ENCODE assay signal across 38 cellular contexts in genomic region chr12:121608301-121608700, GRCh38.
"Had no signal": no experiment of that assay in that cellular context is flagged by ENCODE, and none has a peak within 500 bp of the region (broad histone marks: within the 10 kb centered on the region; RNA-seq: fewer than 3 reads in every experiment).

No MANE protein-coding gene starts in this region.

- H3K27me3 Mint-ChIP-seq: activated B cell treated with CpG ODN at 0.5 μM for 24 hours; activated CD8-positive, alpha-beta memory T cell treated with anti-CD3 and anti-CD28 coated beads, Interleukin-2, amount 10 ng/mL, durations not matched to agents 7 days and 5 days; activated naive CD8-positive, alpha-beta T cell treated with anti-CD3 and anti-CD28 coated beads for 36 hours; activated T-helper 17 cell treated with anti-CD3 and anti-CD28 coated beads, Interleukin-2, amount 50 U/mL, for 72 hours; central memory CD8-positive, alpha-beta T cell had no signal

- H3K4me3 Mint-ChIP-seq: activated B cell treated with CpG ODN at 0.5 μM for 24 hours; activated CD4-positive, alpha-beta memory T cell treated with anti-CD3 and anti-CD28 coated beads, Interleukin-2, amount 10 ng/mL, durations not matched to agents 7 days and 5 days; activated CD8-positive, alpha-beta memory T cell treated with anti-CD3 and anti-CD28 coated beads, Interleukin-2, amount 10 ng/mL, durations not matched to agents 7 days and 5 days; activated naive CD8-positive, alpha-beta T cell treated with anti-CD3 and anti-CD28 coated beads for 36 hours; activated T-helper 17 cell treated with anti-CD3 and anti-CD28 coated beads, Interleukin-2, amount 50 U/mL, for 72 hours; central memory CD8-positive, alpha-beta T cell had no signal

- H3K4me1 ChIP-seq: SJSA1 had no signal

- H3K27me3 ChIP-seq: ascending aorta, cardiac muscle cell, Peyer's patch, SJSA1 had no signal

- H3K36me3 ChIP-seq: ascending aorta, cardiac muscle cell, Peyer's patch, SJSA1 had no signal

- ATAC-seq: activated CD8-positive, alpha-beta memory T cell treated with anti-CD3 and anti-CD28 coated beads, Interleukin-2, amount 10 ng/mL, durations not matched to agents 7 days and 5 days; activated T-helper 17 cell treated with anti-CD3 and anti-CD28 coated beads, Interleukin-2, amount 50 U/mL, for 72 hours; PC-3 had no signal

- H3K9me3 Mint-ChIP-seq: activated B cell treated with CpG ODN at 0.5 μM for 24 hours; activated CD4-positive, alpha-beta memory T cell treated with anti-CD3 and anti-CD28 coated beads, Interleukin-2, amount 10 ng/mL, durations not matched to agents 7 days and 5 days; activated naive CD8-positive, alpha-beta T cell treated with anti-CD3 and anti-CD28 coated beads for 36 hours; activated T-helper 17 cell treated with anti-CD3 and anti-CD28 coated beads, Interleukin-2, amount 50 U/mL, for 72 hours; central memory CD8-positive, alpha-beta T cell had no signal

- H3K27ac ChIP-seq: ascending aorta, cardiac muscle cell, Peyer's patch, SJSA1, VCaP had no signal

- H3K4me1 Mint-ChIP-seq: activated naive CD8-positive, alpha-beta T cell treated with anti-CD3 and anti-CD28 coated beads for 36 hours had no signal

- H3K4me3 ChIP-seq: ascending aorta, cardiac muscle cell, Peyer's patch, SJSA1 had no signal

- DNase-seq: activated B cell treated with CpG ODN at 0.5 μM for 24 hours; activated CD4-positive, alpha-beta memory T cell treated with anti-CD3 and anti-CD28 coated beads, Interleukin-2, amount 10 ng/mL, durations not matched to agents 7 days and 5 days; activated CD4-positive, alpha-beta T cell treated with anti-CD3 and anti-CD28 coated beads for 4 hours; activated CD4-positive, CD25-positive, alpha-beta regulatory T cell treated with anti-CD3 and anti-CD28 coated beads, Interleukin-2, amount 50 U/mL, for 72 hours; activated CD8-positive, alpha-beta memory T cell treated with anti-CD3 and anti-CD28 coated beads for 24 hours; activated CD8-positive, alpha-beta memory T cell treated with anti-CD3 and anti-CD28 coated beads, Interleukin-2, amount 10 ng/mL, durations not matched to agents 7 days and 5 days; activated CD8-positive, alpha-beta memory T cell treated with anti-CD3 and anti-CD28 coated beads, Interleukin-2, amount 50 U/mL, for 48 hours; activated effector memory CD4-positive, alpha-beta T cell treated with anti-CD3 and anti-CD28 coated beads, Interleukin-2, amount 50 U/mL, for 16 hours; activated naive CD4-positive, alpha-beta T cell; activated naive CD4-positive, alpha-beta T cell treated with anti-CD3 and anti-CD28 coated beads, Interleukin-2, amount 50 U/mL, for 16 hours; activated naive CD8-positive, alpha-beta T cell treated with anti-CD3 and anti-CD28 coated beads for 36 hours; activated T-cell treated with anti-CD3 and anti-CD28 coated beads, Interleukin-2, amount 50 U/mL, for 48 hours; amniotic stem cell; MM.1S; MV-4-11; NCI-H1092; NCI-H146; NCI-H187; NCI-H2029 treated with DMSO at 0.1 percent for 48 hours; NCI-H2107; NCI-H2171; NCI-H510A; NCI-H526; NCI-H748 treated with DMSO at 0.1 percent for 48 hours; NK-92 treated with Interleukin-12 subunit alpha and Interleukin-12 subunit beta, amount 100 ng/mL, for 24 hours; PC-3; Peyer's patch; RPMI8226; SHP77 treated with DMSO at 0.1 percent for 48 hours; SK-N-SH; T-helper 2 cell; T-helper 9 cell had no signal

- H3K4me2 ChIP-seq: SK-N-SH had no signal

- H3K9me3 ChIP-seq: ascending aorta, Peyer's patch, SJSA1, SK-N-SH had no signal

- H3K27ac Mint-ChIP-seq: activated B cell treated with CpG ODN at 0.5 μM for 24 hours; activated CD4-positive, alpha-beta memory T cell treated with anti-CD3 and anti-CD28 coated beads, Interleukin-2, amount 10 ng/mL, durations not matched to agents 7 days and 5 days; activated CD8-positive, alpha-beta memory T cell treated with anti-CD3 and anti-CD28 coated beads, Interleukin-2, amount 10 ng/mL, durations not matched to agents 7 days and 5 days; activated naive CD8-positive, alpha-beta T cell treated with anti-CD3 and anti-CD28 coated beads for 36 hours; activated T-helper 17 cell treated with anti-CD3 and anti-CD28 coated beads, Interleukin-2, amount 50 U/mL, for 72 hours had no signal

- H3K9ac ChIP-seq: SK-N-SH had no signal

- H3K36me3 Mint-ChIP-seq: activated CD8-positive, alpha-beta memory T cell treated with anti-CD3 and anti-CD28 coated beads, Interleukin-2, amount 10 ng/mL, durations not matched to agents 7 days and 5 days; activated naive CD8-positive, alpha-beta T cell treated with anti-CD3 and anti-CD28 coated beads for 36 hours had no signal
